ENCODE assay signal across 1 cellular context in genomic region chr5:65925601-65926275, GRCh38.
TF ChIP-seq lines count a peak whose summit lies in the region.

No MANE protein-coding gene starts in this region.

TF ChIP-seq in K562, 482 proteins besides CTCF, POLR2A, EP300 and RAD21 (continued from another document and continues in another):
- no peak for TF ChIP-seq FOXA3 (CRISPR knock-in tag; conservative IDR thresholded peaks at IDR 0.05 in 1 of 2, IDR thresholded peaks at IDR 0.05 in 1 of 2)
- TF ChIP-seq, protein P1, sequence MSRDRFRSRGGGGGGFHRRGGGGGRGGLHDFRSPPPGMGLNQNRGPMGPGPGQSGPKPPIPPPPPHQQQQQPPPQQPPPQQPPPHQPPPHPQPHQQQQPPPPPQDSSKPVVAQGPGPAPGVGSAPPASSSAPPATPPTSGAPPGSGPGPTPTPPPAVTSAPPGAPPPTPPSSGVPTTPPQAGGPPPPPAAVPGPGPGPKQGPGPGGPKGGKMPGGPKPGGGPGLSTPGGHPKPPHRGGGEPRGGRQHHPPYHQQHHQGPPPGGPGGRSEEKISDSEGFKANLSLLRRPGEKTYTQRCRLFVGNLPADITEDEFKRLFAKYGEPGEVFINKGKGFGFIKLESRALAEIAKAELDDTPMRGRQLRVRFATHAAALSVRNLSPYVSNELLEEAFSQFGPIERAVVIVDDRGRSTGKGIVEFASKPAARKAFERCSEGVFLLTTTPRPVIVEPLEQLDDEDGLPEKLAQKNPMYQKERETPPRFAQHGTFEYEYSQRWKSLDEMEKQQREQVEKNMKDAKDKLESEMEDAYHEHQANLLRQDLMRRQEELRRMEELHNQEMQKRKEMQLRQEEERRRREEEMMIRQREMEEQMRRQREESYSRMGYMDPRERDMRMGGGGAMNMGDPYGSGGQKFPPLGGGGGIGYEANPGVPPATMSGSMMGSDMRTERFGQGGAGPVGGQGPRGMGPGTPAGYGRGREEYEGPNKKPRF (IDR thresholded peaks at IDR 0.05; ENCODE audit: low read depth, low read length), result no peak
- no peak for TF ChIP-seq GABPB2 (CRISPR knock-in tag; conservative IDR thresholded peaks at IDR 0.05)
- TF ChIP-seq DNMT1 (IDR thresholded peaks at IDR 0.05), result no peak
- TF ChIP-seq MBD2 (IDR thresholded peaks at IDR 0.05; ENCODE audit: borderline replicate concordance, low read depth), result peak; percentile 35; the same call in 1 of the 2 replicates
- no peak for TF ChIP-seq ESRRB (CRISPR knock-in tag; IDR thresholded peaks at IDR 0.05; ENCODE audit: borderline replicate concordance)
- no peak for TF ChIP-seq L3MBTL2 (IDR thresholded peaks at IDR 0.05)
- peak in 2 of 3 experiments; percentile 63 to 80 for TF ChIP-seq YY1 (IDR thresholded peaks at IDR 0.05; ENCODE audit: borderline replicate concordance in 1 of 3, control insufficient read depth in 1 of 3, extremely low read depth in 1 of 3, insufficient read depth in 3 of 3, insufficient read length in 1 of 3, insufficient replicate concordance in 2 of 3, low read depth in 1 of 3, low read length in 2 of 3)
- peak; percentile 90 for TF ChIP-seq HMGN3 (IDR thresholded peaks at IDR 0.05; ENCODE audit: borderline replicate concordance, extremely low read depth, insufficient read length, low read depth, low read length)
- TF ChIP-seq ZFP36 (IDR thresholded peaks at IDR 0.05; ENCODE audit: low read depth, low read length, partially characterized antibody), result no peak
- TF ChIP-seq, protein P2, sequence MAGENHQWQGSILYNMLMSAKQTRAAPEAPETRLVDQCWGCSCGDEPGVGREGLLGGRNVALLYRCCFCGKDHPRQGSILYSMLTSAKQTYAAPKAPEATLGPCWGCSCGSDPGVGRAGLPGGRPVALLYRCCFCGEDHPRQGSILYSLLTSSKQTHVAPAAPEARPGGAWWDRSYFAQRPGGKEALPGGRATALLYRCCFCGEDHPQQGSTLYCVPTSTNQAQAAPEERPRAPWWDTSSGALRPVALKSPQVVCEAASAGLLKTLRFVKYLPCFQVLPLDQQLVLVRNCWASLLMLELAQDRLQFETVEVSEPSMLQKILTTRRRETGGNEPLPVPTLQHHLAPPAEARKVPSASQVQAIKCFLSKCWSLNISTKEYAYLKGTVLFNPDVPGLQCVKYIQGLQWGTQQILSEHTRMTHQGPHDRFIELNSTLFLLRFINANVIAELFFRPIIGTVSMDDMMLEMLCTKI (IDR thresholded peaks at IDR 0.05; ENCODE audit: partially characterized antibody), result no peak
- peak; percentile 97 for TF ChIP-seq RBFOX2 (IDR thresholded peaks at IDR 0.05; ENCODE audit: low read depth, low read length)
- peak; percentile 84 for TF ChIP-seq CBX1 (IDR thresholded peaks at IDR 0.05; ENCODE audit: low read depth)
- TF ChIP-seq SMAD2 (IDR thresholded peaks at IDR 0.05; ENCODE audit: low read depth, low read length), result no peak
- TF ChIP-seq ZBTB34 (CRISPR knock-in tag; IDR thresholded peaks at IDR 0.05), result no peak
- TF ChIP-seq KAT2B (IDR thresholded peaks at IDR 0.05; ENCODE audit: low read depth, low read length), result no peak
- TF ChIP-seq ZBTB7A (IDR thresholded peaks at IDR 0.05; ENCODE audit: borderline replicate concordance, control insufficient read depth, low read depth, low read length), result peak; percentile 91; the same call in 1 of the 2 replicates
- no peak for TF ChIP-seq ZNF77 (CRISPR knock-in tag; IDR thresholded peaks at IDR 0.05)
- 0 out of 2 replicates have a peak, but pooled peaks have one; percentile 17 for TF ChIP-seq ATF6 (CRISPR knock-in tag; IDR thresholded peaks at IDR 0.05)
- no peak for TF ChIP-seq CBX2 (IDR thresholded peaks at IDR 0.05; ENCODE audit: insufficient read depth, low read length, poor library complexity, severe bottlenecking)
- TF ChIP-seq ZNF764 (CRISPR knock-in tag; IDR thresholded peaks at IDR 0.05; ENCODE audit: low read depth), result no peak
- peak; percentile 29 for TF ChIP-seq XRCC5 (IDR thresholded peaks at IDR 0.05; ENCODE audit: low read depth, low read length)
- no peak for TF ChIP-seq PHB (CRISPR knock-in tag; IDR thresholded peaks at IDR 0.05)
- no peak for TF ChIP-seq ZNF717 (CRISPR knock-in tag; IDR thresholded peaks at IDR 0.05)
- peak; percentile 73 for TF ChIP-seq SP1 (CRISPR knock-in tag; IDR thresholded peaks at IDR 0.05)
- TF ChIP-seq ZNF785 (CRISPR knock-in tag; IDR thresholded peaks at IDR 0.05), result no peak
- TF ChIP-seq FIP1L1 (IDR thresholded peaks at IDR 0.05; ENCODE audit: low read depth, low read length, poor library complexity, severe bottlenecking), result peak; percentile 95
- TF ChIP-seq IRF2 (CRISPR knock-in tag; IDR thresholded peaks at IDR 0.05), result no peak
- TF ChIP-seq LARP7 (IDR thresholded peaks at IDR 0.05), result no peak
- TF ChIP-seq, protein P3, sequence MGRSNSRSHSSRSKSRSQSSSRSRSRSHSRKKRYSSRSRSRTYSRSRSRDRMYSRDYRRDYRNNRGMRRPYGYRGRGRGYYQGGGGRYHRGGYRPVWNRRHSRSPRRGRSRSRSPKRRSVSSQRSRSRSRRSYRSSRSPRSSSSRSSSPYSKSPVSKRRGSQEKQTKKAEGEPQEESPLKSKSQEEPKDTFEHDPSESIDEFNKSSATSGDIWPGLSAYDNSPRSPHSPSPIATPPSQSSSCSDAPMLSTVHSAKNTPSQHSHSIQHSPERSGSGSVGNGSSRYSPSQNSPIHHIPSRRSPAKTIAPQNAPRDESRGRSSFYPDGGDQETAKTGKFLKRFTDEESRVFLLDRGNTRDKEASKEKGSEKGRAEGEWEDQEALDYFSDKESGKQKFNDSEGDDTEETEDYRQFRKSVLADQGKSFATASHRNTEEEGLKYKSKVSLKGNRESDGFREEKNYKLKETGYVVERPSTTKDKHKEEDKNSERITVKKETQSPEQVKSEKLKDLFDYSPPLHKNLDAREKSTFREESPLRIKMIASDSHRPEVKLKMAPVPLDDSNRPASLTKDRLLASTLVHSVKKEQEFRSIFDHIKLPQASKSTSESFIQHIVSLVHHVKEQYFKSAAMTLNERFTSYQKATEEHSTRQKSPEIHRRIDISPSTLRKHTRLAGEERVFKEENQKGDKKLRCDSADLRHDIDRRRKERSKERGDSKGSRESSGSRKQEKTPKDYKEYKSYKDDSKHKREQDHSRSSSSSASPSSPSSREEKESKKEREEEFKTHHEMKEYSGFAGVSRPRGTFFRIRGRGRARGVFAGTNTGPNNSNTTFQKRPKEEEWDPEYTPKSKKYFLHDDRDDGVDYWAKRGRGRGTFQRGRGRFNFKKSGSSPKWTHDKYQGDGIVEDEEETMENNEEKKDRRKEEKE (IDR thresholded peaks at IDR 0.05; ENCODE audit: borderline replicate concordance in 1 of 2, control insufficient read depth in 1 of 2, low read depth in 2 of 2, low read length in 1 of 2), result no peak
- no peak for TF ChIP-seq HCFC1 (IDR thresholded peaks at IDR 0.05; ENCODE audit: low read depth, low read length)
- TF ChIP-seq ZNF133 (CRISPR knock-in tag; IDR thresholded peaks at IDR 0.05), result no peak
- no peak for TF ChIP-seq RNF2 (IDR thresholded peaks at IDR 0.05)
- no peak for TF ChIP-seq PTRF (tag; IDR thresholded peaks at IDR 0.05)
- TF ChIP-seq BRD9 (IDR thresholded peaks at IDR 0.05; ENCODE audit: low read depth, partially characterized antibody), result peak; percentile 22
- TF ChIP-seq, protein P4, sequence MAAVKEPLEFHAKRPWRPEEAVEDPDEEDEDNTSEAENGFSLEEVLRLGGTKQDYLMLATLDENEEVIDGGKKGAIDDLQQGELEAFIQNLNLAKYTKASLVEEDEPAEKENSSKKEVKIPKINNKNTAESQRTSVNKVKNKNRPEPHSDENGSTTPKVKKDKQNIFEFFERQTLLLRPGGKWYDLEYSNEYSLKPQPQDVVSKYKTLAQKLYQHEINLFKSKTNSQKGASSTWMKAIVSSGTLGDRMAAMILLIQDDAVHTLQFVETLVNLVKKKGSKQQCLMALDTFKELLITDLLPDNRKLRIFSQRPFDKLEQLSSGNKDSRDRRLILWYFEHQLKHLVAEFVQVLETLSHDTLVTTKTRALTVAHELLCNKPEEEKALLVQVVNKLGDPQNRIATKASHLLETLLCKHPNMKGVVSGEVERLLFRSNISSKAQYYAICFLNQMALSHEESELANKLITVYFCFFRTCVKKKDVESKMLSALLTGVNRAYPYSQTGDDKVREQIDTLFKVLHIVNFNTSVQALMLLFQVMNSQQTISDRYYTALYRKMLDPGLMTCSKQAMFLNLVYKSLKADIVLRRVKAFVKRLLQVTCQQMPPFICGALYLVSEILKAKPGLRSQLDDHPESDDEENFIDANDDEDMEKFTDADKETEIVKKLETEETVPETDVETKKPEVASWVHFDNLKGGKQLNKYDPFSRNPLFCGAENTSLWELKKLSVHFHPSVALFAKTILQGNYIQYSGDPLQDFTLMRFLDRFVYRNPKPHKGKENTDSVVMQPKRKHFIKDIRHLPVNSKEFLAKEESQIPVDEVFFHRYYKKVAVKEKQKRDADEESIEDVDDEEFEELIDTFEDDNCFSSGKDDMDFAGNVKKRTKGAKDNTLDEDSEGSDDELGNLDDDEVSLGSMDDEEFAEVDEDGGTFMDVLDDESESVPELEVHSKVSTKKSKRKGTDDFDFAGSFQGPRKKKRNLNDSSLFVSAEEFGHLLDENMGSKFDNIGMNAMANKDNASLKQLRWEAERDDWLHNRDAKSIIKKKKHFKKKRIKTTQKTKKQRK (IDR thresholded peaks at IDR 0.05; ENCODE audit: borderline replicate concordance, low read depth, low read length), result no peak
- no peak for TF ChIP-seq RBM34 (IDR thresholded peaks at IDR 0.05; ENCODE audit: borderline replicate concordance, insufficient read depth, low read length)
- no peak for TF ChIP-seq NEUROD1 (IDR thresholded peaks at IDR 0.05; ENCODE audit: borderline replicate concordance, low read depth, low read length, partially characterized antibody)
- TF ChIP-seq IFI16 (CRISPR knock-in tag; IDR thresholded peaks at IDR 0.05), result no peak
- TF ChIP-seq, protein P5, sequence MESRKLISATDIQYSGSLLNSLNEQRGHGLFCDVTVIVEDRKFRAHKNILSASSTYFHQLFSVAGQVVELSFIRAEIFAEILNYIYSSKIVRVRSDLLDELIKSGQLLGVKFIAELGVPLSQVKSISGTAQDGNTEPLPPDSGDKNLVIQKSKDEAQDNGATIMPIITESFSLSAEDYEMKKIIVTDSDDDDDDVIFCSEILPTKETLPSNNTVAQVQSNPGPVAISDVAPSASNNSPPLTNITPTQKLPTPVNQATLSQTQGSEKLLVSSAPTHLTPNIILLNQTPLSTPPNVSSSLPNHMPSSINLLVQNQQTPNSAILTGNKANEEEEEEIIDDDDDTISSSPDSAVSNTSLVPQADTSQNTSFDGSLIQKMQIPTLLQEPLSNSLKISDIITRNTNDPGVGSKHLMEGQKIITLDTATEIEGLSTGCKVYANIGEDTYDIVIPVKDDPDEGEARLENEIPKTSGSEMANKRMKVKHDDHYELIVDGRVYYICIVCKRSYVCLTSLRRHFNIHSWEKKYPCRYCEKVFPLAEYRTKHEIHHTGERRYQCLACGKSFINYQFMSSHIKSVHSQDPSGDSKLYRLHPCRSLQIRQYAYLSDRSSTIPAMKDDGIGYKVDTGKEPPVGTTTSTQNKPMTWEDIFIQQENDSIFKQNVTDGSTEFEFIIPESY (CRISPR knock-in tag; IDR thresholded peaks at IDR 0.05), result no peak; the same call in 1 of the 2 replicates
- TF ChIP-seq BDP1 (IDR thresholded peaks at IDR 0.05; ENCODE audit: insufficient read depth, insufficient read length), result no peak
- no peak; the same call in 1 of the 2 replicates for TF ChIP-seq MED1 (CRISPR knock-in tag; IDR thresholded peaks at IDR 0.05; ENCODE audit: borderline replicate concordance)
- TF ChIP-seq SMARCB1 (IDR thresholded peaks at IDR 0.05; ENCODE audit: insufficient read length, low read depth), result no peak
